ENCODE assay signal across 8 cellular contexts in genomic region chrX:130120746-130121504, GRCh38. TPM values are rescaled to one million over a fixed set of nuclear protein-coding genes. Genes with fewer than 3 reads are reported as not detected.
A peak's percentile ranks its signal among the peaks of the same experiment; 100 is the strongest.
DNase-seq lines count a peak whose midpoint lies in the region; ATAC-seq, FAIRE-seq and TF ChIP-seq lines count a peak whose summit lies in the region.

No MANE protein-coding gene starts in this region.

- peak overlapping the region; percentile 67 for H3K4me3 Mint-ChIP-seq in activated CD8-positive, alpha-beta memory T cell treated with anti-CD3 and anti-CD28 coated beads, Interleukin-2, amount 10 ng/mL, durations not matched to agents 7 days and 5 days

- no peaks in the 10 kb centered on the region for H3K27me3 Mint-ChIP-seq in activated CD8-positive, alpha-beta memory T cell treated with anti-CD3 and anti-CD28 coated beads, Interleukin-2, amount 10 ng/mL, durations not matched to agents 7 days and 5 days

- no peaks in the 10 kb centered on the region for H3K9me3 Mint-ChIP-seq in activated CD8-positive, alpha-beta memory T cell treated with anti-CD3 and anti-CD28 coated beads, Interleukin-2, amount 10 ng/mL, durations not matched to agents 7 days and 5 days (ENCODE audit: low read depth)

- CTCF ChIA-PET in activated CD8-positive, alpha-beta memory T cell treated with anti-CD3 and anti-CD28 coated beads, Interleukin-2, amount 10 ng/mL, durations not matched to agents 7 days and 5 days (lab: Charles Lee): interaction anchor here (0.6 to 6.9 kb wide), 18 partner anchors 11 to 190 kb away, joined by 3 to 147 read pairs (median 4); partner anchors contain the start of genes AIFM1 and RAB33A

- TF ChIP-seq POLR2A in GM12891 (IDR thresholded peaks at IDR 0.05; ENCODE audit: low read depth, low read length): no peak

- peaks cover 30% of the 10 kb centered on the region for H3K4me1 Mint-ChIP-seq in activated CD8-positive, alpha-beta memory T cell treated with anti-CD3 and anti-CD28 coated beads, Interleukin-2, amount 10 ng/mL, durations not matched to agents 7 days and 5 days

- FAIRE-seq in GM12891 (lab: Jason Lieb, UNC): peak; percentile 33

- DNase-seq in GM12891 (ENCODE audit: insufficient read length, low spot score) (peak; percentile 69), NCI-H460 (ENCODE audit: extremely low read depth, low read depth) (peak; percentile 65), epidermal melanocyte (ENCODE audit: insufficient read length, low spot score) (peak; percentile 51), midbrain (lab: John Stamatoyannopoulos, UW) (peak; percentile 49)
- DNase-seq in activated CD8-positive, alpha-beta memory T cell treated with anti-CD3 and anti-CD28 coated beads, Interleukin-2, amount 10 ng/mL, durations not matched to agents 7 days and 5 days: peak; percentile 78
- peak; percentile 23 to 41 for DNase-seq in stimulated activated CD8-positive, alpha-beta memory T cell treated with anti-CD3 and anti-CD28 coated beads, Interleukin-4, amount 100 ng/mL, for 1 hour (ENCODE audit: low read depth in 2 of 2, low spot score in 1 of 2)

- peak overlapping the region; percentile 81 for H3K27ac Mint-ChIP-seq in activated CD8-positive, alpha-beta memory T cell treated with anti-CD3 and anti-CD28 coated beads, Interleukin-2, amount 10 ng/mL, durations not matched to agents 7 days and 5 days

- H3K36me3 Mint-ChIP-seq in activated CD8-positive, alpha-beta memory T cell treated with anti-CD3 and anti-CD28 coated beads, Interleukin-2, amount 10 ng/mL, durations not matched to agents 7 days and 5 days: peaks cover 5% of the 10 kb centered on the region

- peak; percentile 73 for ATAC-seq in HG02678 (IDR thresholded peaks at IDR 0.05; ENCODE audit: unreplicated experiment)
- ATAC-seq in activated CD8-positive, alpha-beta memory T cell treated with anti-CD3 and anti-CD28 coated beads, Interleukin-2, amount 10 ng/mL, durations not matched to agents 7 days and 5 days: peak; percentile 90
- ATAC-seq in GM18520 (IDR thresholded peaks at IDR 0.05; ENCODE audit: unreplicated experiment): no peak

TF ChIP-seq in GM12891, 5 proteins besides CTCF, POLR2A, EP300 and RAD21:
- TF ChIP-seq TAF1 (IDR thresholded peaks at IDR 0.05; ENCODE audit: low read depth, low read length): no peak
- TF ChIP-seq POU2F2 (IDR thresholded peaks at IDR 0.05; ENCODE audit: low read depth, low read length): no peak
- no peak for TF ChIP-seq PAX5 (IDR thresholded peaks at IDR 0.05; ENCODE audit: insufficient read depth, low read length, severe bottlenecking)
- no peak for TF ChIP-seq SPI1 (IDR thresholded peaks at IDR 0.05; ENCODE audit: low read depth, low read length)
- no peak for TF ChIP-seq POLR2AphosphoS5 (IDR thresholded peaks at IDR 0.05; ENCODE audit: low read depth, low read length)

RNA-seq across cellular contexts. Expression of gene ELF4, which starts 10.6 kb away (rescaled TPM):
- polyA plus RNA-seq in GM12891 (2012; ENCODE audit: low read depth, missing spikeins): 17.1 TPM
- 9.6 and 10.5 TPM in 2 replicates for total RNA-seq in NCI-H460 (2014; rRNA removed; shearing (Covaris generic))
- polyA plus RNA-seq in NCI-H460 (2014; cell fraction: nucleus; rRNA removed): 5.7 and 7.8 TPM in 2 replicates
- total RNA-seq in activated CD8-positive, alpha-beta memory T cell treated with anti-CD3 and anti-CD28 coated beads, Interleukin-2, amount 10 ng/mL, durations not matched to agents 7 days and 5 days: 10 to 100 TPM; 36.2 to 52.7 TPM

RNA-seq across cellular contexts. Expression of gene AIFM1, which starts 44.7 kb away (rescaled TPM):
- polyA plus RNA-seq in GM12891 (2012; ENCODE audit: low read depth, missing spikeins): 54.7 TPM
- total RNA-seq in NCI-H460 (2014; rRNA removed; shearing (Covaris generic)): 36.3 and 45.7 TPM in 2 replicates
- polyA plus RNA-seq in NCI-H460 (2014; cell fraction: nucleus; rRNA removed): 40.7 and 59.7 TPM in 2 replicates
- total RNA-seq in activated CD8-positive, alpha-beta memory T cell treated with anti-CD3 and anti-CD28 coated beads, Interleukin-2, amount 10 ng/mL, durations not matched to agents 7 days and 5 days: 10 to 100 TPM; 47.3 to 59.6 TPM

RNA-seq across cellular contexts. Expression of gene RAB33A, which starts 50.8 kb away (rescaled TPM):
- 20.2 TPM for polyA plus RNA-seq in GM12891 (2012; ENCODE audit: low read depth, missing spikeins)
- total RNA-seq in NCI-H460 (2014; rRNA removed; shearing (Covaris generic)): not detected in 2 replicates
- not detected in 2 replicates for polyA plus RNA-seq in NCI-H460 (2014; cell fraction: nucleus; rRNA removed)
- 10 to 100 TPM; 38.8 to 41.1 TPM for total RNA-seq in activated CD8-positive, alpha-beta memory T cell treated with anti-CD3 and anti-CD28 coated beads, Interleukin-2, amount 10 ng/mL, durations not matched to agents 7 days and 5 days

Comparison
In these comparisons a context has a peak if more than half of its experiments do, and no peak if none do; other contexts are left out.
1. RNA of gene RAB33A, which starts 50.8 kb away (total RNA-seq): 38.8 to 41.1 TPM in activated CD8-positive, alpha-beta memory T cell treated with anti-CD3 and anti-CD28 coated beads, Interleukin-2, amount 10 ng/mL, durations not matched to agents 7 days and 5 days; not detected in NCI-H460; every median in the first group is over 10 times any median in the second.
2. Peak in every context shown above with its lines, with median percentiles within 50 percentile points of each other: DNase-seq.